ENCODE assay signal across 9 cellular contexts in genomic region chr17:41907633-41908539, GRCh38. TPM values are rescaled to one million over a fixed set of nuclear protein-coding genes. Genes with fewer than 3 reads are reported as not detected.
DNase-seq lines count a peak whose midpoint lies in the region; ATAC-seq, FAIRE-seq and TF ChIP-seq lines count a peak whose summit lies in the region.
"Had no signal": no experiment of that assay in that cellular context is flagged by ENCODE, and none has a peak within 500 bp of the region (broad histone marks: within the 10 kb centered on the region; RNA-seq: fewer than 3 reads in every experiment).

No MANE protein-coding gene starts in this region.

- H3K9me3 ChIP-seq in HCT116 (ENCODE audit: control insufficient read depth in 1 of 2, insufficient read depth in 1 of 2, low read depth in 1 of 2, low read length in 2 of 2) (no peaks in the 10 kb centered on the region), WERI-Rb-1 (ENCODE audit: severe bottlenecking) (no peaks in the 10 kb centered on the region), kidney (ENCODE audit: control insufficient read depth in 1 of 2, low read length in 2 of 2) (no peaks in the 10 kb centered on the region), OCI-LY7 (ENCODE audit: low read length) (no peaks in the 10 kb centered on the region), suprapubic skin (no peaks in the 10 kb centered on the region)

- CTCF ChIA-PET in HCT116 (lab: Charles Lee) (no interaction called here), OCI-LY7 (lab: Charles Lee; ENCODE audit: unreplicated experiment) (no interaction called here)

- no peak for TF ChIP-seq EP300 in suprapubic skin (IDR thresholded peaks at IDR 0.05)

- POLR2A ChIA-PET in HCT116 (lab: Charles Lee) = interaction anchor here (1.3 kb wide), 1 partner anchor 10 kb away, joined by 3 read pairs; the partner anchor contains the start of gene ACLY
- POLR2A ChIA-PET in OCI-LY7 (lab: Charles Lee) = no interaction called here

- H2AFZ ChIP-seq in HCT116 (ENCODE audit: low read depth, low read length, poor library complexity, severe bottlenecking) = no peak overlapping the region
- no peak overlapping the region for H2AFZ ChIP-seq in OCI-LY7 (ENCODE audit: low read length)

- H3K4me2 ChIP-seq in HCT116 (ENCODE audit: low read length) = no peak overlapping the region
- no peak overlapping the region for H3K4me2 ChIP-seq in OCI-LY7 (ENCODE audit: low read length)

- no peak overlapping the region for H3K4me3 Mint-ChIP-seq in stimulated activated effector memory CD8-positive, alpha-beta T cell treated with anti-CD3 and anti-CD28 coated beads, Interleukin-12 subunit alpha, Interleukin-12 subunit beta, amount 100 ng/mL, for 72 hours

- H3K4me1 Mint-ChIP-seq in stimulated activated effector memory CD8-positive, alpha-beta T cell treated with anti-CD3 and anti-CD28 coated beads, Interleukin-12 subunit alpha, Interleukin-12 subunit beta, amount 100 ng/mL, for 72 hours = peaks cover 17% of the 10 kb centered on the region

- peaks cover 0 to 17% of the 10 kb centered on the region in 2 experiments; a peak in 2 of 4 replicates for H3K4me1 ChIP-seq in HCT116 (ENCODE audit: control insufficient read depth in 1 of 2, insufficient read depth in 2 of 2, low read length in 2 of 2)
- peaks cover 12 to 25% of the 10 kb centered on the region in 2 donors for H3K4me1 ChIP-seq in kidney (ENCODE audit: control insufficient read depth in 1 of 2, insufficient read depth in 1 of 2, low read depth in 1 of 2, low read length in 2 of 2)
- H3K4me1 ChIP-seq in OCI-LY7 (ENCODE audit: insufficient read depth, low read length, poor library complexity, severe bottlenecking) = no peaks in the 10 kb centered on the region
- H3K4me1 ChIP-seq in suprapubic skin = no peaks in the 10 kb centered on the region

- no TSS peak for BruUV-seq in HCT116 (replicated peaks; lab: Mats Ljungman, UMichigan)
- no TSS peak for BruUV-seq in OCI-LY7 (replicated peaks; lab: Mats Ljungman, UMichigan)

- peak overlapping the region; percentile 76 for H3K27ac Mint-ChIP-seq in stimulated activated effector memory CD8-positive, alpha-beta T cell treated with anti-CD3 and anti-CD28 coated beads, Interleukin-12 subunit alpha, Interleukin-12 subunit beta, amount 100 ng/mL, for 72 hours

- H3K9ac ChIP-seq in HCT116 (ENCODE audit: low read length) (no peak overlapping the region), kidney (ENCODE audit: low read length in 2 of 2) (no peak overlapping the region)

- no peak for TF ChIP-seq RAD21 in HCT116 (IDR thresholded peaks at IDR 0.05; ENCODE audit: low read depth)

- H3K9me3 Mint-ChIP-seq in stimulated activated effector memory CD8-positive, alpha-beta T cell treated with anti-CD3 and anti-CD28 coated beads, Interleukin-12 subunit alpha, Interleukin-12 subunit beta, amount 100 ng/mL, for 72 hours = no peaks in the 10 kb centered on the region

- H3K4me3 ChIP-seq in HCT116 (replicated peaks in 1 of 2; ENCODE audit: low read depth in 1 of 2, low read length in 2 of 2) (no peak overlapping the region), WERI-Rb-1 (ENCODE audit: low read depth, low read length) (peak overlapping the region; percentile 29), kidney (ENCODE audit: low read length in 2 of 2) (no peak overlapping the region), OCI-LY7 (ENCODE audit: low read depth, low read length, poor library complexity, severe bottlenecking) (no peak overlapping the region), suprapubic skin (no peak overlapping the region)

- RAD21 ChIA-PET in HCT116 (lab: Charles Lee; ENCODE audit: low non-redundant PET in 1 of 2, low total read pairs in 2 of 2, uncharacterized antibody in 2 of 2, unreplicated experiment in 2 of 2) = no interaction called here

- ATAC-seq in HCT116 = peak; percentile 33; the same call in 1 of the 2 replicates
- no peak for ATAC-seq in stimulated activated effector memory CD8-positive, alpha-beta T cell treated with anti-CD3 and anti-CD28 coated beads, Interleukin-12 subunit alpha, Interleukin-12 subunit beta, amount 100 ng/mL, for 72 hours

- H3K27ac ChIP-seq in HCT116 (ENCODE audit: low read depth, low read length) (no peak overlapping the region), WERI-Rb-1 (peak overlapping the region; percentile 93), kidney (ENCODE audit: low read depth in 2 of 2, low read length in 2 of 2) (peak overlapping the region; percentile 17 to 36), OCI-LY7 (ENCODE audit: low read depth, low read length, poor library complexity, severe bottlenecking) (no peak overlapping the region), suprapubic skin (no peak overlapping the region)

- H3K36me3 ChIP-seq in HCT116 (ENCODE audit: control insufficient read depth in 1 of 2, insufficient read depth in 2 of 2, low read length in 2 of 2) = peaks cover 66 to 77% of the 10 kb centered on the region in 2 experiments
- peaks cover 92% of the 10 kb centered on the region for H3K36me3 ChIP-seq in WERI-Rb-1
- peaks cover 43 to 62% of the 10 kb centered on the region in 2 donors for H3K36me3 ChIP-seq in kidney (ENCODE audit: control insufficient read depth in 1 of 2, insufficient read depth in 2 of 2, low read length in 2 of 2)
- H3K36me3 ChIP-seq in OCI-LY7 (ENCODE audit: insufficient read depth, low read length) = peaks cover 93% of the 10 kb centered on the region
- peaks cover 93% of the 10 kb centered on the region for H3K36me3 ChIP-seq in suprapubic skin

- no peak for FAIRE-seq in kidney (lab: Jason Lieb, UNC)

- H3K79me2 ChIP-seq in HCT116 (ENCODE audit: insufficient read depth, low read length) (peaks cover 30% of the 10 kb centered on the region; the same call in 1 of the 2 replicates), OCI-LY7 (ENCODE audit: insufficient read depth, low read depth, low read length) (no peaks in the 10 kb centered on the region)

- H4K20me1 ChIP-seq in HCT116 (ENCODE audit: insufficient read depth) (no peaks in the 10 kb centered on the region), OCI-LY7 (ENCODE audit: insufficient read depth, low read length) (peaks cover 3% of the 10 kb centered on the region)

- TF ChIP-seq POLR2A in HCT116 (IDR thresholded peaks at IDR 0.05; ENCODE audit: borderline replicate concordance, extremely low read depth, insufficient read depth, insufficient read length) (no peak), suprapubic skin (IDR thresholded peaks at IDR 0.05) (no peak)

- no peaks in the 10 kb centered on the region for H3K27me3 ChIP-seq in HCT116 (ENCODE audit: insufficient read depth, low read length)
- no peaks in the 10 kb centered on the region for H3K27me3 ChIP-seq in WERI-Rb-1 (ENCODE audit: insufficient read depth, low read depth, severe bottlenecking)
- H3K27me3 ChIP-seq in suprapubic skin = no peaks in the 10 kb centered on the region

- intact Hi-C loops in HCT116 (cut with micrococcal nuclease) = no loop called here
- intact Hi-C loops in kidney (cut with DNase I) = no loop called here
- intact Hi-C loops in OCI-LY7 (cut with micrococcal nuclease; ENCODE audit: unreplicated experiment) = no loop called here

- H3K9me2 ChIP-seq in HCT116 (ENCODE audit: insufficient read depth) (no peaks in the 10 kb centered on the region), OCI-LY7 (ENCODE audit: insufficient read depth, low read length) (no peaks in the 10 kb centered on the region)

- H3K36me3 Mint-ChIP-seq in stimulated activated effector memory CD8-positive, alpha-beta T cell treated with anti-CD3 and anti-CD28 coated beads, Interleukin-12 subunit alpha, Interleukin-12 subunit beta, amount 100 ng/mL, for 72 hours = peaks cover 99% of the 10 kb centered on the region

- DNase-seq in HCT116 (ENCODE audit: low read depth, low spot score) (no peak), WERI-Rb-1 (peak; percentile 96), kidney (no peak), OCI-LY7 (ENCODE audit: low spot score) (no peak), ecto neural progenitor cell (ENCODE audit: low spot score) (no peak), suprapubic skin (ENCODE audit: low spot score in 2 of 2) (no peak)
- no peak for DNase-seq in stimulated activated effector memory CD8-positive, alpha-beta T cell treated with anti-CD3 and anti-CD28 coated beads, Interleukin-12 subunit alpha, Interleukin-12 subunit beta, amount 100 ng/mL, for 72 hours (ENCODE audit: low spot score in 2 of 2)
- DNase-seq: activated CD8-positive, alpha-beta memory T cell treated with anti-CD3 and anti-CD28 coated beads, Interleukin-2, amount 50 U/mL, for 48 hours; NCI-H1694 had no signal

- WGBS in suprapubic skin = 93% methylated on average over 12 of the region's 14 CpGs

- no peak for TF ChIP-seq CTCF in HCT116 (IDR thresholded peaks at IDR 0.05 in 2 of 3, conservative IDR thresholded peaks at IDR 0.05 in 1 of 3; ENCODE audit: borderline replicate concordance in 1 of 3, insufficient read depth in 1 of 3, low read depth in 2 of 3, low read length in 2 of 3)
- TF ChIP-seq CTCF in WERI-Rb-1 (IDR thresholded peaks at IDR 0.05; ENCODE audit: low read depth, low read length) = no peak
- TF ChIP-seq CTCF in kidney (IDR thresholded peaks at IDR 0.05; ENCODE audit: borderline replicate concordance, extremely low read depth, insufficient read depth) = no peak
- TF ChIP-seq CTCF in OCI-LY7 (conservative IDR thresholded peaks at IDR 0.05; ENCODE audit: low read length) = no peak
- TF ChIP-seq CTCF in suprapubic skin (IDR thresholded peaks at IDR 0.05) = no peak

TF ChIP-seq in HCT116, 20 proteins besides CTCF, POLR2A, EP300 and RAD21 (continues in another document):
- no peak for TF ChIP-seq CEBPB (IDR thresholded peaks at IDR 0.05; ENCODE audit: low read depth)

RNA-seq across cellular contexts. Expression of gene ACLY, which starts 10.9 kb away (rescaled TPM):
- total RNA-seq in HCT116 (2021; ENCODE audit: unreplicated experiment) (222 TPM), kidney (104 TPM), OCI-LY7 (2022) (203 and 222 TPM in 2 replicates), suprapubic skin (10 to 100 TPM; 40.5 to 81.9 (median 72.9) TPM)
- polyA plus RNA-seq in HCT116 (2012) = 107 and 120 TPM in 2 replicates
- polyA plus RNA-seq in kidney (ENCODE audit: insufficient read depth, low read depth, low replicate concordance) = 33.7 TPM
- 102 and 105 TPM in 2 replicates for total RNA-seq in OCI-LY7 (2014; rRNA removed; shearing (Covaris generic))

RNA-seq across cellular contexts. Expression of gene ODAD4, which starts 22.5 kb away (rescaled TPM):
- total RNA-seq in HCT116 (2021; ENCODE audit: unreplicated experiment) (0.98 TPM), kidney (6.0 TPM), OCI-LY7 (2022) (1.3 TPM in 2 replicates), suprapubic skin (1 to 10 TPM in 2 of 4 donors, under 1 TPM in 1, not detected in 1; 0.42 to 1.9 (median 1.3) TPM)
- 0.64 and 1.1 TPM in 2 replicates for polyA plus RNA-seq in HCT116 (2012)
- polyA plus RNA-seq in kidney (ENCODE audit: insufficient read depth, low read depth, low replicate concordance) = 4.6 TPM
- 1.1 and 3.2 TPM in 2 replicates for total RNA-seq in OCI-LY7 (2014; rRNA removed; shearing (Covaris generic))

RNA-seq across cellular contexts. Expression of gene KLHL11, which starts 42.7 kb away (rescaled TPM):
- total RNA-seq in HCT116 (2021; ENCODE audit: unreplicated experiment) = 22.4 TPM
- 4.2 TPM in 2 replicates for polyA plus RNA-seq in HCT116 (2012)
- 16.1 TPM for total RNA-seq in kidney
- 0.37 TPM for polyA plus RNA-seq in kidney (ENCODE audit: insufficient read depth, low read depth, low replicate concordance)
- total RNA-seq in OCI-LY7 (2014; rRNA removed; shearing (Covaris generic)) = 29.9 and 35.4 TPM in 2 replicates
- total RNA-seq in OCI-LY7 (2022) = 20.5 and 20.9 TPM in 2 replicates
- 10 to 100 TPM; 19.6 to 27.9 (median 21.4) TPM for total RNA-seq in suprapubic skin

RNA-seq across cellular contexts. Expression of gene CNP, which starts 58.7 kb away (rescaled TPM):
- total RNA-seq in HCT116 (2021; ENCODE audit: unreplicated experiment) (51.2 TPM), kidney (87.5 TPM), OCI-LY7 (2022) (43.9 and 50.6 TPM in 2 replicates), suprapubic skin (10 to 100 TPM; 44.3 to 55.1 (median 47.3) TPM)
- 37.8 and 40.6 TPM in 2 replicates for polyA plus RNA-seq in HCT116 (2012)
- polyA plus RNA-seq in kidney (ENCODE audit: insufficient read depth, low read depth, low replicate concordance) = 64.0 TPM
- 33.8 and 34.1 TPM in 2 replicates for total RNA-seq in OCI-LY7 (2014; rRNA removed; shearing (Covaris generic))

Comparison
In these comparisons a context has a peak if more than half of its experiments do, and no peak if none do; other contexts are left out.
1. H3K27ac ChIP-seq: peak in WERI-Rb-1 (single experiment) and kidney (2 of 2); none in HCT116 (single experiment), OCI-LY7 (single experiment) and suprapubic skin (single experiment).